ENCODE assay signal across 10 cellular contexts in the genomic region with DNA sequence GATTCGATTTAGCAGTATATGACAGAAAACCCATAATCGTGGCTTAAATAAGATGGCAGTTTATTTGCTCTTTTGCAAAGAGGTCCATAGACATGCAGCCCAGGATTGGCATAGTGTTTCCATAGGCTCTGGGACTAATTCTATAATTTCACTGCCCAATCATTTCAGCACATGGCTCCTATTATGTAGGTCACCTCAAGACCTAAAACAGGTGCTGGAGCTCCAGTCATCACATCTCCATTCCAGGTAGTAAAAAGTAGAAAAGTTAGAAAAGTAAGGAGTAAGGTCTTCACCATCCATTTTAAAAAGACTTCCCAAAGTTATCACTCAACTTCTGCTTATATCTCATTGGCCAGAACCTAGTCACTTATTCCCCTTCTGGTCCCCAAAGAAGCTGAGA.
"Had no signal": no experiment of that assay in that cellular context is flagged by ENCODE, and none has a peak within 500 bp of the region (broad histone marks: within the 10 kb centered on the region; RNA-seq: fewer than 3 reads in every experiment).

No MANE protein-coding gene starts in this region.

- H3K9me3 ChIP-seq: HAP-1 had no signal

- H3K27ac Mint-ChIP-seq: GM23338, HFFc6 had no signal

- H3K4me2 ChIP-seq: GM23338 had no signal

- H3K36me3 ChIP-seq: HAP-1 had no signal

- DNase-seq: GM23248, GOT3, H7, H9, HCEC 1CT, HFFc6 had no signal

- ATAC-seq: GM23338, HCT116 had no signal

- H3K9ac ChIP-seq: GM23248 had no signal

- H3K4me1 ChIP-seq: HAP-1 had no signal

- H2AFZ ChIP-seq: GM23248, GM23338 had no signal

- H3K9me3 Mint-ChIP-seq: GM23338, H9, HFFc6 had no signal

- H3K4me3 ChIP-seq: GM23248, GM23338, HAP-1 had no signal

- FAIRE-seq: H54 had no signal

- H3K4me3 Mint-ChIP-seq: GM23338, H9, HFFc6 had no signal

- H3K27ac ChIP-seq: GM23248 had no signal
